Comparison of ENCODE assay signal across 8 cellular contexts in the genomic region with DNA sequence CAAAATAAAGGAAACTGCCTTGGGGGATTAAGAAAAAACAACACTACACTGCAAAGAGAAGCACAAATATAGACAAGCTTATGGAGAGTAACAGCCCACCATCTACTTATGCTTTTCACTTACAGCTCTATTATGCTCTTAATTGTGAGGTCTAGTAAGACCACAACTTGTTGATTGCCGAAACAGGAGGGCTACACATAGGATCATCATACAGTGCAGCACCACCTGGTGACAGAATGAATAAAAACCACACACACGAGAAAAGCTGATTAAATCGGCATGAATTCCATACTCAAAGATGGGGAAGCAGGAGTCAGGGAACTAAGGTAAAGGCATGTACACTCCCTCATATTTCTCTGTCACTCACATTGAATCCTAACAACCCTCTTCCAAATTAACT.
DNase-seq lines count a peak whose midpoint lies in the region; ATAC-seq and TF ChIP-seq lines count a peak whose summit lies in the region.

No MANE protein-coding gene starts in this region.

- no peak overlapping the region for H3K4me3 Mint-ChIP-seq in CD14-positive monocyte

- H3K9me3 Mint-ChIP-seq in CD14-positive monocyte, result peaks cover 0 to 2% (median 0%) of the 10 kb centered on the region in 7 donors

- no peak overlapping the region for H3K27ac Mint-ChIP-seq in CD14-positive monocyte

- H3K4me1 Mint-ChIP-seq in CD14-positive monocyte, result no peaks in the 10 kb centered on the region

- H3K27ac ChIP-seq in VCaP, result no peak overlapping the region

- no peaks in the 10 kb centered on the region for H3K36me3 Mint-ChIP-seq in CD14-positive monocyte

- TF ChIP-seq CTCF in VCaP (conservative IDR thresholded peaks at IDR 0.05) (peak; percentile 74), CD14-positive monocyte (IDR thresholded peaks at IDR 0.05) (no peak)

- intact Hi-C loops in CD14-positive monocyte (cut with micrococcal nuclease), result no loop called here

- peaks cover 0 to 1% (median 0%) of the 10 kb centered on the region in 3 donors for H3K27me3 Mint-ChIP-seq in CD14-positive monocyte (ENCODE audit: low read depth in 3 of 3)

- ATAC-seq in HG02840 (IDR thresholded peaks at IDR 0.05; ENCODE audit: low FRiP score, unreplicated experiment), result no peak
- ATAC-seq in GM19023 (IDR thresholded peaks at IDR 0.05; ENCODE audit: unreplicated experiment), result no peak

- DNase-seq in COLO829 (ENCODE audit: low spot score) (peak; percentile 3), HS-5 (ENCODE audit: low read depth) (peak; percentile 34), kidney tubule cell (ENCODE audit: low spot score) (peak; percentile 46), CD14-positive monocyte (ENCODE audit: low spot score) (no peak)
- DNase-seq in stimulated activated naive CD4-positive, alpha-beta T cell (lab: John Stamatoyannopoulos, UW), result no peak

Comparison
In these comparisons a context has a peak if more than half of its experiments do, and no peak if none do; other contexts are left out.
1. DNase-seq: peak in COLO829 (single experiment), HS-5 (single experiment) and kidney tubule cell (single experiment); none in CD14-positive monocyte (single experiment) and stimulated activated naive CD4-positive, alpha-beta T cell (0 of 6).